In the genomic region with DNA sequence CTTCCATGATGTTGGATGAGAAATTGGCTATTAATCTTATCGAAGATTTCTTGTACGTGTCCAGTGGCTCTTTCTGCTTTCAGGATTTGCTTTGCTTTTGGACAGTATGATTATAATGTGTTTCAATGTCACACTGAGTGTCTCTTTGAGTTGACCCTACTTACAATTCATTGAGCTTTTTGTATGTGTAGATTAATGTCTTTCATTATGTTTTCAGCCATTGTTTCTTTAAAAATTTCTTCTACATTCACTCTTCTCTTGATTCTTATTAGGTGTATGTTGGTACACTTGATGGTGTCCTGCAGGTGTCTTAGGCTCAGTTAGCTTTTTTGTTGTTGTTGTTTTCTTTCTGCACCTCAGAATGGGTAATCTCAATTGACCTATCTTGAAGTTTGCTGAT, we compare ENCODE assay signal across 16 cellular contexts. TPM values are rescaled to one million over a fixed set of nuclear protein-coding genes. Genes with fewer than 3 reads are reported as not detected.
DNase-seq lines count a peak whose midpoint lies in the region; ATAC-seq and TF ChIP-seq lines count a peak whose summit lies in the region.
"Had no signal": no experiment of that assay in that cellular context is flagged by ENCODE, and none has a peak within 500 bp of the region (broad histone marks: within the 10 kb centered on the region; RNA-seq: fewer than 3 reads in every experiment).

No MANE protein-coding gene starts in this region.

- peaks cover 66% of the 10 kb centered on the region for H3K36me3 Mint-ChIP-seq in CD4-positive, alpha-beta T cell (ENCODE audit: low read depth)
- H3K36me3 Mint-ChIP-seq in CD8-positive, alpha-beta memory T cell = peaks cover 24 to 54% (median 25%) of the 10 kb centered on the region in 3 donors
- peaks cover 46% of the 10 kb centered on the region for H3K36me3 Mint-ChIP-seq in activated naive CD8-positive, alpha-beta T cell treated with anti-CD3 and anti-CD28 coated beads, Interleukin-2, amount 50 U/mL, for 24 hours (ENCODE audit: low read depth)
- peaks cover 12% of the 10 kb centered on the region for H3K36me3 Mint-ChIP-seq in natural killer cell treated with Interleukin-12 subunit alpha and Interleukin-12 subunit beta and Interleukin-15 and Interleukin-18, amount 100 ng/mL, for 72 hours
- H3K36me3 Mint-ChIP-seq in T-cell = peaks cover 54% of the 10 kb centered on the region
- peaks cover 49% of the 10 kb centered on the region for H3K36me3 Mint-ChIP-seq in T-helper 2 cell treated with Interferon-gamma antibody and Interleukin-4, amounts not matched to agents 5 μg/mL and 100 μg/mL, for 36 hours (ENCODE audit: low read depth)

- H3K4me1 Mint-ChIP-seq in CD4-positive, alpha-beta T cell (ENCODE audit: low read depth) = peaks cover 27% of the 10 kb centered on the region
- peaks cover 11 to 16% (median 15%) of the 10 kb centered on the region in 3 donors for H3K4me1 Mint-ChIP-seq in CD8-positive, alpha-beta memory T cell
- H3K4me1 Mint-ChIP-seq in activated naive CD8-positive, alpha-beta T cell treated with anti-CD3 and anti-CD28 coated beads, Interleukin-2, amount 50 U/mL, for 24 hours = peaks cover 11% of the 10 kb centered on the region
- peaks cover 6 to 13% of the 10 kb centered on the region in 2 donors for H3K4me1 Mint-ChIP-seq in natural killer cell treated with Interleukin-12 subunit alpha and Interleukin-12 subunit beta and Interleukin-15 and Interleukin-18, amount 100 ng/mL, for 72 hours (ENCODE audit: low read depth in 2 of 2)
- H3K4me1 Mint-ChIP-seq in T-cell = peaks cover 14 to 19% (median 17%) of the 10 kb centered on the region in 3 donors
- peaks cover 10% of the 10 kb centered on the region for H3K4me1 Mint-ChIP-seq in T-helper 2 cell treated with Interferon-gamma antibody and Interleukin-4, amounts not matched to agents 5 μg/mL and 100 μg/mL, for 36 hours (ENCODE audit: low read depth)

- no peak for DNase-seq in CD4-positive, alpha-beta T cell
- no peak for DNase-seq in CD8-positive, alpha-beta memory T cell
- DNase-seq in activated naive CD8-positive, alpha-beta T cell treated with anti-CD3 and anti-CD28 coated beads, Interleukin-2, amount 50 U/mL, for 24 hours = no peak
- no peak for DNase-seq in natural killer cell treated with Interleukin-12 subunit alpha and Interleukin-12 subunit beta and Interleukin-15 and Interleukin-18, amount 100 ng/mL, for 72 hours (ENCODE audit: low spot score)
- DNase-seq in T-cell = no peak
- DNase-seq in T-helper 2 cell treated with Interferon-gamma antibody and Interleukin-4, amounts not matched to agents 5 μg/mL and 100 μg/mL, for 36 hours (ENCODE audit: low spot score) = no peak
- DNase-seq: MV-4-11, NCI-H1417 treated with DMSO at 0.1 percent for 48 hours, NCI-H187 treated with DMSO at 0.1 percent for 48 hours, NCI-H226, NCI-H524, PC-9 had no signal

- ATAC-seq in CD4-positive, alpha-beta T cell (ENCODE audit: poor library complexity) = no peak
- ATAC-seq in activated naive CD8-positive, alpha-beta T cell treated with anti-CD3 and anti-CD28 coated beads, Interleukin-2, amount 50 U/mL, for 24 hours = no peak
- no peak for ATAC-seq in natural killer cell treated with Interleukin-12 subunit alpha and Interleukin-12 subunit beta and Interleukin-15 and Interleukin-18, amount 100 ng/mL, for 72 hours
- ATAC-seq in GM18870 (IDR thresholded peaks at IDR 0.05; ENCODE audit: unreplicated experiment) = no peak
- no peak for ATAC-seq in T-cell (replicated peaks in 1 of 4)

- H3K27ac ChIP-seq in CD4-positive, alpha-beta T cell (ENCODE audit: low read depth, low read length) = no peak overlapping the region
- H3K27ac ChIP-seq in CD8-positive, alpha-beta memory T cell (ENCODE audit: low read depth, low read length) = no peak overlapping the region
- H3K27ac ChIP-seq: C4-2B, KMS-11, PC-9 had no signal

- H3K27me3 Mint-ChIP-seq in CD4-positive, alpha-beta T cell = no peaks in the 10 kb centered on the region
- H3K27me3 Mint-ChIP-seq in CD8-positive, alpha-beta memory T cell = peaks cover 0 to 3% of the 10 kb centered on the region in 2 donors
- H3K27me3 Mint-ChIP-seq in activated naive CD8-positive, alpha-beta T cell treated with anti-CD3 and anti-CD28 coated beads, Interleukin-2, amount 50 U/mL, for 24 hours = peaks cover 1% of the 10 kb centered on the region
- H3K27me3 Mint-ChIP-seq in natural killer cell treated with Interleukin-12 subunit alpha and Interleukin-12 subunit beta and Interleukin-15 and Interleukin-18, amount 100 ng/mL, for 72 hours = no peaks in the 10 kb centered on the region
- no peaks in the 10 kb centered on the region for H3K27me3 Mint-ChIP-seq in T-cell
- no peaks in the 10 kb centered on the region for H3K27me3 Mint-ChIP-seq in T-helper 2 cell treated with Interferon-gamma antibody and Interleukin-4, amounts not matched to agents 5 μg/mL and 100 μg/mL, for 36 hours (ENCODE audit: low read depth)

- H3K36me3 ChIP-seq in CD8-positive, alpha-beta memory T cell (ENCODE audit: insufficient read depth, low read length) = peaks cover 14% of the 10 kb centered on the region

- no peak overlapping the region for H3K4me3 Mint-ChIP-seq in CD4-positive, alpha-beta T cell
- H3K4me3 Mint-ChIP-seq in CD8-positive, alpha-beta memory T cell = no peak overlapping the region
- H3K4me3 Mint-ChIP-seq in activated naive CD8-positive, alpha-beta T cell treated with anti-CD3 and anti-CD28 coated beads, Interleukin-2, amount 50 U/mL, for 24 hours = no peak overlapping the region
- no peak overlapping the region for H3K4me3 Mint-ChIP-seq in natural killer cell treated with Interleukin-12 subunit alpha and Interleukin-12 subunit beta and Interleukin-15 and Interleukin-18, amount 100 ng/mL, for 72 hours
- H3K4me3 Mint-ChIP-seq in T-cell = no peak overlapping the region
- no peak overlapping the region for H3K4me3 Mint-ChIP-seq in T-helper 2 cell treated with Interferon-gamma antibody and Interleukin-4, amounts not matched to agents 5 μg/mL and 100 μg/mL, for 36 hours

- peaks cover 9% of the 10 kb centered on the region for H3K4me1 ChIP-seq in CD8-positive, alpha-beta memory T cell (ENCODE audit: insufficient read depth, low read length)

- H3K9me3 Mint-ChIP-seq in CD4-positive, alpha-beta T cell = peaks cover 4% of the 10 kb centered on the region
- peaks cover 0 to 7% (median 4%) of the 10 kb centered on the region in 5 donors for H3K9me3 Mint-ChIP-seq in CD8-positive, alpha-beta memory T cell
- peaks cover 10% of the 10 kb centered on the region for H3K9me3 Mint-ChIP-seq in activated naive CD8-positive, alpha-beta T cell treated with anti-CD3 and anti-CD28 coated beads, Interleukin-2, amount 50 U/mL, for 24 hours
- no peaks in the 10 kb centered on the region for H3K9me3 Mint-ChIP-seq in natural killer cell treated with Interleukin-12 subunit alpha and Interleukin-12 subunit beta and Interleukin-15 and Interleukin-18, amount 100 ng/mL, for 72 hours
- H3K9me3 Mint-ChIP-seq in T-cell = peaks cover 3 to 16% (median 14%) of the 10 kb centered on the region in 3 donors
- H3K9me3 Mint-ChIP-seq in T-helper 2 cell treated with Interferon-gamma antibody and Interleukin-4, amounts not matched to agents 5 μg/mL and 100 μg/mL, for 36 hours = peaks cover 6% of the 10 kb centered on the region

- TF ChIP-seq CTCF in CD4-positive, alpha-beta T cell (IDR thresholded peaks at IDR 0.05) = no peak

- H3K27me3 ChIP-seq in CD4-positive, alpha-beta T cell (ENCODE audit: control insufficient read depth, insufficient read depth, low read length) = no peaks in the 10 kb centered on the region
- H3K27me3 ChIP-seq in CD8-positive, alpha-beta memory T cell (ENCODE audit: insufficient read depth, low read length, poor library complexity, severe bottlenecking) = no peaks in the 10 kb centered on the region

- POLR2A ChIA-PET in CD4-positive, alpha-beta T cell (lab: Charles Lee) = interaction anchor here (1.1 kb wide), 1 partner anchor 39 kb away, joined by 8 read pairs; no protein-coding TSS in a partner anchor
- POLR2A ChIA-PET in CD8-positive, alpha-beta memory T cell (lab: Charles Lee) = interaction anchor here (0.8 kb wide), 1 partner anchor 39 kb away, joined by 3 read pairs; no protein-coding TSS in a partner anchor
- POLR2A ChIA-PET in T-cell (lab: Charles Lee) = no interaction called here

- intact Hi-C loops in CD4-positive, alpha-beta T cell (cut with DNase I, micrococcal nuclease) = loop anchor here in 1 of 2 experiments (5.0 kb wide), 1 partner anchor 58 kb away; the partner anchor contains the start of gene ANXA11

- H3K27ac Mint-ChIP-seq in CD4-positive, alpha-beta T cell = peak overlapping the region; percentile 37
- peak overlapping the region in 5 of 8 donors; percentile 23 to 83 (median 64) for H3K27ac Mint-ChIP-seq in CD8-positive, alpha-beta memory T cell
- peak overlapping the region; percentile 3 for H3K27ac Mint-ChIP-seq in activated naive CD8-positive, alpha-beta T cell treated with anti-CD3 and anti-CD28 coated beads, Interleukin-2, amount 50 U/mL, for 24 hours
- H3K27ac Mint-ChIP-seq in natural killer cell treated with Interleukin-12 subunit alpha and Interleukin-12 subunit beta and Interleukin-15 and Interleukin-18, amount 100 ng/mL, for 72 hours = peak overlapping the region; percentile 3 to 51
- H3K27ac Mint-ChIP-seq in T-cell = peak overlapping the region in 1 of 2 donors; percentile 64
- no peak overlapping the region for H3K27ac Mint-ChIP-seq in T-helper 2 cell treated with Interferon-gamma antibody and Interleukin-4, amounts not matched to agents 5 μg/mL and 100 μg/mL, for 36 hours

- no peaks in the 10 kb centered on the region for H3K9me3 ChIP-seq in CD4-positive, alpha-beta T cell (ENCODE audit: control insufficient read depth, low read length)
- H3K9me3 ChIP-seq in CD8-positive, alpha-beta memory T cell (ENCODE audit: low read length) = peaks cover 5% of the 10 kb centered on the region

- no peak overlapping the region for H3K4me3 ChIP-seq in CD8-positive, alpha-beta memory T cell (ENCODE audit: low read length)
- H3K4me3 ChIP-seq: PC-9 had no signal

- CTCF ChIA-PET in CD4-positive, alpha-beta T cell (lab: Charles Lee) = no interaction called here
- CTCF ChIA-PET in CD8-positive, alpha-beta memory T cell (lab: Charles Lee) = interaction anchor here (0.7 to 3.9 kb wide), 2 partner anchors 55 to 72 kb away, joined by 3 to 23 read pairs; no protein-coding TSS in a partner anchor
- CTCF ChIA-PET in T-cell (lab: Charles Lee) = interaction anchor here in 1 of 2 donors (0.6 kb wide), 1 partner anchor 74 kb away, joined by 3 read pairs; no protein-coding TSS in a partner anchor

RNA-seq across cellular contexts. Expression of gene PLAC9, which starts 16.6 kb away (rescaled TPM):
- total RNA-seq in CD4-positive, alpha-beta T cell = not detected
- total RNA-seq in CD8-positive, alpha-beta memory T cell = not detected
- polyA plus RNA-seq in CD8-positive, alpha-beta memory T cell = not detected
- total RNA-seq in natural killer cell treated with Interleukin-12 subunit alpha and Interleukin-12 subunit beta and Interleukin-15 and Interleukin-18, amount 100 ng/mL, for 72 hours = not detected
- total RNA-seq in T-cell = not detected
- total RNA-seq: HT-29, PC-9 had no signal

RNA-seq across cellular contexts. Expression of gene ANXA11, which starts 56.2 kb away (rescaled TPM):
- 100 to 1,000 TPM; 153 to 159 TPM for total RNA-seq in CD4-positive, alpha-beta T cell
- total RNA-seq in CD8-positive, alpha-beta memory T cell = 100 to 1,000 TPM; 211 to 217 TPM
- polyA plus RNA-seq in CD8-positive, alpha-beta memory T cell = 292 TPM
- 100 to 1,000 TPM; 134 to 166 TPM for total RNA-seq in natural killer cell treated with Interleukin-12 subunit alpha and Interleukin-12 subunit beta and Interleukin-15 and Interleukin-18, amount 100 ng/mL, for 72 hours
- 100 to 1,000 TPM; 196 to 222 (median 208) TPM for total RNA-seq in T-cell

Comparison
In these comparisons a context has a peak if more than half of its experiments do, and no peak if none do; other contexts are left out.
1. POLR2A ChIA-PET loops: an anchor here in CD4-positive, alpha-beta T cell (1.1 kb wide) and CD8-positive, alpha-beta memory T cell (0.8 kb wide); none called in T-cell.